ENCODE assay signal across 8 cellular contexts in the genomic region with DNA sequence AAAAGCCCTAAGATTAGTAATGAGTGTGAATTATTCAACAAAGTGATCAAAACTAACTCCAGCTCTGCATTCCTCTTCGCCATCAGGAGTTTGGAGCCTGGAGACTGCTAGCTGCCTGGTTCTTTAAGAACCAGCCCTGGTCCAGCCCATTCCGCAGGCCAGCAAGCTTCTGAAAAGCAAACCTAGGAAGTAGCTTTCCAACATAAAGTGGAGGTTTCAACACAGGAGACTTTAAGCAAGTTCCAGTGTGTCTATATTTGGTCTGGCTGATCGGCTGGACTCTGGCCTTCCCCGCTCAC. TPM values are rescaled to one million over a fixed set of nuclear protein-coding genes. Genes with fewer than 3 reads are reported as not detected.
DNase-seq lines count a peak whose midpoint lies in the region; ATAC-seq and TF ChIP-seq lines count a peak whose summit lies in the region.
"Not testable (repeated sequence)": the region's sequence is repeated elsewhere in the genome, so short reads cannot be mapped to it uniquely, and the experiment has no call there.

No MANE protein-coding gene starts in this region.

- H3K4me3 ChIP-seq in AG10803 (ENCODE audit: low read length) (peak overlapping the region; percentile 75), H7 (ENCODE audit: insufficient read depth, low read depth, low read length) (peak overlapping the region; percentile 42), iPS-18a (ENCODE audit: low read length) (peak overlapping the region; percentile 76), stomach smooth muscle (ENCODE audit: low read length in 2 of 2) (peak overlapping the region; percentile 74 to 85)

- H3K27me3 Mint-ChIP-seq in activated naive CD4-positive, alpha-beta T cell treated with anti-CD3 and anti-CD28 coated beads, Interleukin-2, amount 50 U/mL, for 24 hours; effector memory CD8-positive, alpha-beta T cell: not testable (repeated sequence)
- peaks cover 15% of the 10 kb centered on the region for H3K27me3 Mint-ChIP-seq in nephron progenitor cell (ENCODE audit: low read depth, poor library complexity)

- H3K36me3 Mint-ChIP-seq in activated naive CD4-positive, alpha-beta T cell treated with anti-CD3 and anti-CD28 coated beads, Interleukin-2, amount 50 U/mL, for 24 hours, result peaks cover 20% of the 10 kb centered on the region
- H3K36me3 Mint-ChIP-seq in effector memory CD8-positive, alpha-beta T cell (ENCODE audit: insufficient read depth), result peaks cover 34% of the 10 kb centered on the region
- H3K36me3 Mint-ChIP-seq in nephron progenitor cell (ENCODE audit: low read depth), result peaks cover 23% of the 10 kb centered on the region

- not testable (repeated sequence) for H3K9me3 Mint-ChIP-seq in activated naive CD4-positive, alpha-beta T cell treated with anti-CD3 and anti-CD28 coated beads, Interleukin-2, amount 50 U/mL, for 24 hours; effector memory CD8-positive, alpha-beta T cell; nephron progenitor cell

- CTCF ChIA-PET in RWPE1 (lab: Yijun Ruan, JAX), result interaction anchor here (0.6 to 2.1 kb wide), 3 partner anchors 60 to 208 kb away, joined by 3 to 7 read pairs (median 3); no protein-coding TSS in a partner anchor

- not testable (repeated sequence) for H3K4me1 ChIP-seq in iPS-18a (ENCODE audit: control insufficient read depth, low read depth, low read length)
- peaks cover 16% of the 10 kb centered on the region for H3K4me1 ChIP-seq in stomach smooth muscle (ENCODE audit: control insufficient read depth, insufficient read depth, low read length)

- DNase-seq in AG10803 (ENCODE audit: low read depth); H7; RWPE1 (ENCODE audit: low spot score); effector memory CD8-positive, alpha-beta T cell; nephron progenitor cell: not testable (repeated sequence)

- peak overlapping the region; percentile 99 for H3K4me3 Mint-ChIP-seq in activated naive CD4-positive, alpha-beta T cell treated with anti-CD3 and anti-CD28 coated beads, Interleukin-2, amount 50 U/mL, for 24 hours
- peak overlapping the region; percentile 92 to 95 for H3K4me3 Mint-ChIP-seq in effector memory CD8-positive, alpha-beta T cell
- peak overlapping the region; percentile 89 for H3K4me3 Mint-ChIP-seq in nephron progenitor cell

- POLR2A ChIA-PET in RWPE1 (lab: Yijun Ruan, JAX; ENCODE audit: low non-redundant PET), result interaction anchor here (0.7 to 0.9 kb wide), 3 partner anchors 44 to 431 kb away, joined by 3 read pairs; no protein-coding TSS in a partner anchor

- H3K36me3 ChIP-seq in H7 (replicated peaks; ENCODE audit: control insufficient read depth, insufficient read depth, low read length); iPS-18a (ENCODE audit: control insufficient read depth, low read depth, low read length); stomach smooth muscle (ENCODE audit: control insufficient read depth in 2 of 2, insufficient read depth in 2 of 2, low read length in 2 of 2): not testable (repeated sequence)

- H3K9ac ChIP-seq in iPS-18a (ENCODE audit: low read length) (peak overlapping the region; percentile 85), stomach smooth muscle (ENCODE audit: low read length in 2 of 2) (peak overlapping the region; percentile 88 to 95)

- ATAC-seq in effector memory CD8-positive, alpha-beta T cell (replicated peaks), result not testable (repeated sequence)

- not testable (repeated sequence) for H3K27me3 ChIP-seq in H7 (ENCODE audit: control insufficient read depth, insufficient read depth, low read length); iPS-18a (ENCODE audit: control insufficient read depth, insufficient read depth, low read length); stomach smooth muscle (ENCODE audit: control insufficient read depth in 1 of 2, insufficient read depth in 2 of 2, low read length in 2 of 2)

- H3K27ac Mint-ChIP-seq in activated naive CD4-positive, alpha-beta T cell treated with anti-CD3 and anti-CD28 coated beads, Interleukin-2, amount 50 U/mL, for 24 hours, result peak overlapping the region; percentile 97
- peak overlapping the region; percentile 95 to 96 for H3K27ac Mint-ChIP-seq in effector memory CD8-positive, alpha-beta T cell
- peak overlapping the region; percentile 94 for H3K27ac Mint-ChIP-seq in nephron progenitor cell

- peaks cover 44% of the 10 kb centered on the region for H3K4me1 Mint-ChIP-seq in activated naive CD4-positive, alpha-beta T cell treated with anti-CD3 and anti-CD28 coated beads, Interleukin-2, amount 50 U/mL, for 24 hours
- peaks cover 36 to 39% of the 10 kb centered on the region in 2 donors for H3K4me1 Mint-ChIP-seq in effector memory CD8-positive, alpha-beta T cell (ENCODE audit: low read depth in 2 of 2)
- peaks cover 44% of the 10 kb centered on the region for H3K4me1 Mint-ChIP-seq in nephron progenitor cell

- H3K9me3 ChIP-seq in iPS-18a (ENCODE audit: control insufficient read depth, low read depth, low read length); stomach smooth muscle (ENCODE audit: control insufficient read depth in 2 of 2, low read length in 2 of 2): not testable (repeated sequence)

- TF ChIP-seq CTCF in AG10803 (conservative IDR thresholded peaks at IDR 0.05; ENCODE audit: low read length); RWPE1 (conservative IDR thresholded peaks at IDR 0.05; ENCODE audit: low read depth); nephron progenitor cell (IDR thresholded peaks at IDR 0.05): not testable (repeated sequence)

- H3K27ac ChIP-seq in RWPE1 (peak overlapping the region; percentile 90), stomach smooth muscle (ENCODE audit: low read length) (peak overlapping the region; percentile 99)
- not testable (repeated sequence) for H3K27ac ChIP-seq in iPS-18a (ENCODE audit: low read length)

RNA-seq across cellular contexts. Expression of gene ACOT2, which starts 0.2 kb away (rescaled TPM):
- total RNA-seq in H7 (2014; rRNA removed; shearing (Covaris generic)), result 5.2 and 7.7 TPM in 2 replicates

RNA-seq across cellular contexts. Expression of gene HEATR4, which starts 10.1 kb away (rescaled TPM):
- total RNA-seq in H7 (2014; rRNA removed; shearing (Covaris generic)), result 0.07 TPM in 1 of 2 replicates, not detected in the other

RNA-seq across cellular contexts. Expression of gene ACOT4, which starts 22.8 kb away (rescaled TPM):
- total RNA-seq in H7 (2014; rRNA removed; shearing (Covaris generic)), result 0.70 and 0.80 TPM in 2 replicates

RNA-seq across cellular contexts. Expression of gene ACOT1, which starts 31.9 kb away (rescaled TPM):
- 3.3 and 3.6 TPM in 2 replicates for total RNA-seq in H7 (2014; rRNA removed; shearing (Covaris generic))

RNA-seq across cellular contexts. Expression of gene ACOT6, which starts 43.5 kb away (rescaled TPM):
- not detected in 2 replicates for total RNA-seq in H7 (2014; rRNA removed; shearing (Covaris generic))
